Comparison of ENCODE assay signal across 10 cellular contexts in genomic region chr4:56728512-56728911, GRCh38. TPM values are rescaled to one million over a fixed set of nuclear protein-coding genes. Genes with fewer than 3 reads are reported as not detected.
DNase-seq lines count a peak whose midpoint lies in the region; ATAC-seq and TF ChIP-seq lines count a peak whose summit lies in the region.
"Had no signal": no experiment of that assay in that cellular context is flagged by ENCODE, and none has a peak within 500 bp of the region (broad histone marks: within the 10 kb centered on the region; RNA-seq: fewer than 3 reads in every experiment).

No MANE protein-coding gene starts in this region.

- no peak overlapping the region for H3K4me3 ChIP-seq in AG09309 (ENCODE audit: control insufficient read depth, low read depth, low read length)

- peak; percentile 70 for ATAC-seq in left lobe of liver
- ATAC-seq: HCT116 had no signal

- peak; percentile 51 for DNase-seq in AG09309 (ENCODE audit: low read depth)
- peak; percentile 71 for DNase-seq in MV-4-11 (lab: John Stamatoyannopoulos, UW)
- DNase-seq in astrocyte of the hippocampus (ENCODE audit: low read depth, low spot score), result peak; percentile 71
- no peak for DNase-seq in left lobe of liver (ENCODE audit: low spot score)
- DNase-seq in mesenteric fat pad (ENCODE audit: low spot score), result no peak
- no peak for DNase-seq in NCI-H146 treated with DMSO at 0.1 percent for 48 hours (lab: John Stamatoyannopoulos, UW; ENCODE audit: unreplicated experiment)
- no peak for DNase-seq in stimulated activated CD4-positive, alpha-beta T cell treated with anti-CD3 and anti-CD28 coated beads, Interleukin-2, amount 100 ng/mL, for 24 hours
- DNase-seq in GM19238 (ENCODE audit: insufficient read length, low spot score), result no peak
- DNase-seq: NK-92 treated with Interleukin-12 subunit alpha and Interleukin-12 subunit beta, amount 100 ng/mL, for 24 hours had no signal

- no peak for TF ChIP-seq CTCF in AG09309 (IDR thresholded peaks at IDR 0.05; ENCODE audit: control insufficient read depth, insufficient read depth, low read depth, low read length, missing control alignments)

RNA-seq across cellular contexts. Expression of gene HOPX, which starts 47.4 kb away (rescaled TPM):
- 0.30 TPM for total RNA-seq in left lobe of liver
- 3.2 TPM for total RNA-seq in mesenteric fat pad

Comparison
In these comparisons a context has a peak if more than half of its experiments do, and no peak if none do; other contexts are left out.
1. DNase-seq: peak in AG09309 (single experiment), MV-4-11 (single experiment) and astrocyte of the hippocampus (single experiment); none in left lobe of liver (single experiment), mesenteric fat pad (single experiment), NCI-H146 treated with DMSO at 0.1 percent for 48 hours (single experiment), stimulated activated CD4-positive, alpha-beta T cell treated with anti-CD3 and anti-CD28 coated beads, Interleukin-2, amount 100 ng/mL, for 24 hours (0 of 2) and GM19238 (single experiment).